1 cellular context compared by ENCODE assay signal in the genomic region with DNA sequence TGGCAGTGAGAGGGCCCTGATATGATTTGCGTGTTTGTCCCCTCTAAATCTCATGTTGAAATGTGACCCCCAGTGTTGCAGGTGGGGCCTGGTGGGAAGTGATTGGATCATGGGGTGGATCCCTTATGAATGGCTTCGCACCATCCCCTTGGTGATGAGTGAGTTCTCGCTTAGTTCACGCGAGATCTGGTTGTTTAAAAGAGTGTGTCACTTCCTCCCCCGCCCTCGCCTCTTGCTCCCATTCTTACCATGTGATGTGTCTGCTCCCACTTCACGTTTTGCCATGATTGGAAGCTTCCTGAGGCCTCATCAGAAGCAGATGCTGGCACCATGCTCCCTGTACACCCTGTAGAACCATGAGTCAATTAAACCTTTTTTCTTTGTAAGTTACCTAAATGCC.
TF ChIP-seq lines count a peak whose summit lies in the region.

No MANE protein-coding gene starts in this region.

TF ChIP-seq in GM23338, 12 proteins besides CTCF, POLR2A, EP300 and RAD21 (continued from another document):
- TF ChIP-seq, protein P1, sequence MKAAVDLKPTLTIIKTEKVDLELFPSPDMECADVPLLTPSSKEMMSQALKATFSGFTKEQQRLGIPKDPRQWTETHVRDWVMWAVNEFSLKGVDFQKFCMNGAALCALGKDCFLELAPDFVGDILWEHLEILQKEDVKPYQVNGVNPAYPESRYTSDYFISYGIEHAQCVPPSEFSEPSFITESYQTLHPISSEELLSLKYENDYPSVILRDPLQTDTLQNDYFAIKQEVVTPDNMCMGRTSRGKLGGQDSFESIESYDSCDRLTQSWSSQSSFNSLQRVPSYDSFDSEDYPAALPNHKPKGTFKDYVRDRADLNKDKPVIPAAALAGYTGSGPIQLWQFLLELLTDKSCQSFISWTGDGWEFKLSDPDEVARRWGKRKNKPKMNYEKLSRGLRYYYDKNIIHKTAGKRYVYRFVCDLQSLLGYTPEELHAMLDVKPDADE (IDR thresholded peaks at IDR 0.05) = no peak
TF ChIP-seq in GM23338: peak in this region for 0.
